ENCODE assay signal across 12 cellular contexts in genomic region chr12:4829161-4829792, GRCh38.
A peak's percentile ranks its signal among the peaks of the same experiment; 100 is the strongest.
DNase-seq lines count a peak whose midpoint lies in the region; ATAC-seq and TF ChIP-seq lines count a peak whose summit lies in the region.
"Had no signal": no experiment of that assay in that cellular context is flagged by ENCODE, and none has a peak within 500 bp of the region (broad histone marks: within the 10 kb centered on the region; RNA-seq: fewer than 3 reads in every experiment).

No MANE protein-coding gene starts in this region.

- H3K27ac ChIP-seq in thyroid gland: no peak overlapping the region
- H3K27ac ChIP-seq: cardiac muscle cell had no signal

- H3K27me3 Mint-ChIP-seq in naive B cell: no peaks in the 10 kb centered on the region
- peaks cover 87% of the 10 kb centered on the region for H3K27me3 Mint-ChIP-seq in mesothelial cell of epicardium (ENCODE audit: low read depth)

- H3K4me3 Mint-ChIP-seq in naive B cell (peak overlapping the region; percentile 76 to 91 (median 88)), mesothelial cell of epicardium (no peak overlapping the region)
- H3K4me3 Mint-ChIP-seq: H9 had no signal

- peak; percentile 74 for ATAC-seq in GM18870 (IDR thresholded peaks at IDR 0.05; ENCODE audit: unreplicated experiment)
- ATAC-seq in GM21737 (IDR thresholded peaks at IDR 0.05; ENCODE audit: unreplicated experiment): peak; percentile 81
- peak; percentile 79 for ATAC-seq in HG03575 (IDR thresholded peaks at IDR 0.05; ENCODE audit: extremely low read depth, insufficient number of reproducible peaks, low FRiP score, unreplicated experiment)
- peak; percentile 88 to 94 for ATAC-seq in naive B cell (ENCODE audit: low read depth in 2 of 2)
- ATAC-seq: Right ventricle myocardium inferior had no signal

- H3K4me3 ChIP-seq in thyroid gland (replicated peaks in 1 of 3): no peak overlapping the region
- H3K4me3 ChIP-seq: cardiac muscle cell had no signal

- TF ChIP-seq POLR2A in thyroid gland (IDR thresholded peaks at IDR 0.05): no peak

- H3K36me3 ChIP-seq in thyroid gland: no peaks in the 10 kb centered on the region
- H3K36me3 ChIP-seq: cardiac muscle cell had no signal

- peak; percentile 83 for DNase-seq in naive B cell
- DNase-seq in HEK293T (ENCODE audit: extremely low spot score): no peak
- DNase-seq in thyroid gland: no peak
- no peak for DNase-seq in stimulated activated CD4-positive, alpha-beta T cell treated with anti-CD3 and anti-CD28 coated beads, Interleukin-4, amount 100 ng/mL, for 1 hour
- DNase-seq in mesothelial cell of epicardium (ENCODE audit: low spot score in 2 of 2, unreplicated experiment in 2 of 2): no peak
- DNase-seq: H9, kidney had no signal

- CTCF ChIA-PET in HEK293T (lab: Yijun Ruan, JAX): interaction anchor here (0.5 to 1.4 kb wide), 2 partner anchors 20 to 255 kb away, joined by 3 read pairs; no protein-coding TSS in a partner anchor

- H3K27me3 ChIP-seq in thyroid gland: no peaks in the 10 kb centered on the region

- WGBS in thyroid gland, 2 donors: 76 to 79% methylated on average over 7 of the region's 7 CpGs

- H3K9me3 ChIP-seq in thyroid gland: no peaks in the 10 kb centered on the region

- TF ChIP-seq CTCF in thyroid gland (IDR thresholded peaks at IDR 0.05) (no peak), mesothelial cell of epicardium (IDR thresholded peaks at IDR 0.05; ENCODE audit: unreplicated experiment) (no peak)

- H3K27ac Mint-ChIP-seq in naive B cell (peak overlapping the region; percentile 92 to 99 (median 97)), mesothelial cell of epicardium (no peak overlapping the region)
- H3K27ac Mint-ChIP-seq: H9 had no signal

- POLR2A ChIA-PET in HEK293T (lab: Yijun Ruan, JAX): no interaction called here

- H3K36me3 Mint-ChIP-seq in naive B cell: peaks cover 0 to 4% of the 10 kb centered on the region in 2 donors
- H3K36me3 Mint-ChIP-seq in mesothelial cell of epicardium: no peaks in the 10 kb centered on the region

- H3K4me1 Mint-ChIP-seq in naive B cell: peaks cover 82 to 88% (median 87%) of the 10 kb centered on the region in 3 donors
- no peaks in the 10 kb centered on the region for H3K4me1 Mint-ChIP-seq in mesothelial cell of epicardium

- intact Hi-C loops in thyroid gland (cut with DNase I): no loop called here

- H3K9me3 Mint-ChIP-seq in naive B cell (peaks cover 0 to 4% (median 2%) of the 10 kb centered on the region in 7 donors), mesothelial cell of epicardium (no peaks in the 10 kb centered on the region)

- H3K4me1 ChIP-seq in thyroid gland: no peaks in the 10 kb centered on the region

TF ChIP-seq in HEK293T, 16 proteins besides CTCF, POLR2A, EP300 and RAD21:
- no peak for TF ChIP-seq FOXM1 (IDR thresholded peaks at IDR 0.05; ENCODE audit: borderline replicate concordance)
- no peak for TF ChIP-seq NFRKB (IDR thresholded peaks at IDR 0.05)
- TF ChIP-seq L3MBTL2 (conservative IDR thresholded peaks at IDR 0.05): no peak
- no peak for TF ChIP-seq CTBP1 (IDR thresholded peaks at IDR 0.05; ENCODE audit: borderline replicate concordance)
- TF ChIP-seq FOXA1 (IDR thresholded peaks at IDR 0.05): no peak
- TF ChIP-seq SP1 (IDR thresholded peaks at IDR 0.05): no peak
TF ChIP-seq in HEK293T: peak in this region for 0.
